ENCODE assay signal across 1 cellular context in genomic region chr15:60773893-60774292, GRCh38.
TF ChIP-seq lines count a peak whose summit lies in the region.

No MANE protein-coding gene starts in this region.

TF ChIP-seq in WTC11, 78 proteins besides CTCF, POLR2A, EP300 and RAD21 (continued from another document):
- no peak for TF ChIP-seq STAT6 (CRISPR knock-in tag; conservative IDR thresholded peaks at IDR 0.05; ENCODE audit: low read depth)
- TF ChIP-seq NR2C2 (CRISPR knock-in tag; IDR thresholded peaks at IDR 0.05) = no peak
- TF ChIP-seq SMAD3 (CRISPR knock-in tag; IDR thresholded peaks at IDR 0.05; ENCODE audit: borderline replicate concordance) = no peak
- no peak for TF ChIP-seq OVOL2 (CRISPR knock-in tag; IDR thresholded peaks at IDR 0.05; ENCODE audit: borderline replicate concordance)
- TF ChIP-seq FOXJ3 (CRISPR knock-in tag; IDR thresholded peaks at IDR 0.05; ENCODE audit: borderline replicate concordance) = no peak
